In genomic region chr5:129767927-129768380, GRCh38 we compare ENCODE assay signal across 9 cellular contexts. TPM values are rescaled to one million over a fixed set of nuclear protein-coding genes. Genes with fewer than 3 reads are reported as not detected.
A peak's percentile ranks its signal among the peaks of the same experiment; 100 is the strongest.
DNase-seq lines count a peak whose midpoint lies in the region; ATAC-seq and TF ChIP-seq lines count a peak whose summit lies in the region.
"Had no signal": no experiment of that assay in that cellular context is flagged by ENCODE, and none has a peak within 500 bp of the region (broad histone marks: within the 10 kb centered on the region; RNA-seq: fewer than 3 reads in every experiment).

No MANE protein-coding gene starts in this region.

- POLR2A ChIA-PET in activated B cell treated with CpG ODN at 0.5 μM for 24 hours (lab: Charles Lee) = no interaction called here

- H3K4me1 ChIP-seq in liver (ENCODE audit: control insufficient read depth in 4 of 4, insufficient read depth in 4 of 4, low read length in 3 of 4) = no peaks in the 10 kb centered on the region

- H3K27ac ChIP-seq in coronary artery = no peak overlapping the region
- H3K27ac ChIP-seq in liver (ENCODE audit: low read depth in 1 of 2, low read length in 2 of 2) = no peak overlapping the region

- ATAC-seq in GM19395 (IDR thresholded peaks at IDR 0.05; ENCODE audit: unreplicated experiment) = peak; percentile 96
- ATAC-seq in HG03432 (IDR thresholded peaks at IDR 0.05; ENCODE audit: unreplicated experiment) = peak; percentile 89
- ATAC-seq in activated B cell treated with CpG ODN at 0.5 μM for 24 hours (ENCODE audit: low read depth) = peak; percentile 64

- H3K4me3 Mint-ChIP-seq in activated B cell treated with CpG ODN at 0.5 μM for 24 hours = no peak overlapping the region
- H3K4me3 Mint-ChIP-seq: activated naive CD8-positive, alpha-beta T cell had no signal

- peaks cover 2% of the 10 kb centered on the region for H3K4me1 Mint-ChIP-seq in activated B cell treated with CpG ODN at 0.5 μM for 24 hours

- intact Hi-C loops in activated B cell treated with CpG ODN at 0.5 μM for 24 hours (cut with micrococcal nuclease) = loop anchor here (1.0 to 5.0 kb wide), 3 partner anchors 101 to 863 kb away; no protein-coding TSS in a partner anchor

- H3K4me3 ChIP-seq in coronary artery (no peak overlapping the region), liver (ENCODE audit: low read depth in 1 of 3, low read length in 3 of 3) (no peak overlapping the region)

- peaks cover 2% of the 10 kb centered on the region for H3K27me3 Mint-ChIP-seq in activated B cell treated with CpG ODN at 0.5 μM for 24 hours
- H3K27me3 Mint-ChIP-seq: activated naive CD8-positive, alpha-beta T cell had no signal

- CTCF ChIA-PET in activated B cell treated with CpG ODN at 0.5 μM for 24 hours (lab: Charles Lee) = interaction anchor here (1.0 to 1.9 kb wide), 3 partner anchors 9 to 864 kb away, joined by 4 to 17 read pairs (median 8); no protein-coding TSS in a partner anchor

- 0% methylated on average over 3 of the region's 3 CpGs for WGBS in liver

- H3K36me3 ChIP-seq in liver (ENCODE audit: control insufficient read depth in 4 of 4, insufficient read depth in 3 of 4, low read depth in 1 of 4, low read length in 3 of 4) = no peaks in the 10 kb centered on the region

- TF ChIP-seq RAD21 in liver (IDR thresholded peaks at IDR 0.05) = peak; percentile 96 to 97

- no peaks in the 10 kb centered on the region for H3K9me3 ChIP-seq in liver (ENCODE audit: control insufficient read depth in 4 of 4, low read length in 3 of 4)

- TF ChIP-seq CTCF in activated B cell treated with CpG ODN at 0.5 μM for 24 hours (IDR thresholded peaks at IDR 0.05) = peak; percentile 37
- TF ChIP-seq CTCF in coronary artery (IDR thresholded peaks at IDR 0.05) = peak; percentile 91
- TF ChIP-seq CTCF in liver (IDR thresholded peaks at IDR 0.05; ENCODE audit: low read depth, low read length, missing input control) = peak; percentile 99

- DNase-seq in COLO668 (lab: John Stamatoyannopoulos, UW; ENCODE audit: unreplicated experiment) (peak; percentile 43), NCI-H446 (lab: John Stamatoyannopoulos, UW) (peak; percentile 81 to 91), activated B cell treated with CpG ODN at 0.5 μM for 24 hours (no peak), coronary artery (ENCODE audit: low spot score) (no peak)
- DNase-seq in stimulated activated CD8-positive, alpha-beta memory T cell treated with anti-CD3 and anti-CD28 coated beads, Interleukin-12 subunit alpha, Interleukin-12 subunit beta, amount 100 ng/mL, for 24 hours (ENCODE audit: extremely low read depth) = peak; percentile 27

- H3K9ac ChIP-seq in liver (ENCODE audit: low read depth in 1 of 2, low read length in 2 of 2) = no peak overlapping the region

- no peak overlapping the region for H3K27ac Mint-ChIP-seq in activated B cell treated with CpG ODN at 0.5 μM for 24 hours
- H3K27ac Mint-ChIP-seq: activated naive CD8-positive, alpha-beta T cell had no signal

- no peaks in the 10 kb centered on the region for H3K27me3 ChIP-seq in liver (ENCODE audit: control insufficient read depth in 4 of 4, insufficient read depth in 4 of 4, low read length in 3 of 4)

- H3K9me3 Mint-ChIP-seq in activated B cell treated with CpG ODN at 0.5 μM for 24 hours = no peaks in the 10 kb centered on the region

- H3K36me3 Mint-ChIP-seq in activated B cell treated with CpG ODN at 0.5 μM for 24 hours (ENCODE audit: low read depth) = no peaks in the 10 kb centered on the region
- H3K36me3 Mint-ChIP-seq: activated naive CD8-positive, alpha-beta T cell had no signal

TF ChIP-seq in liver, 16 proteins besides CTCF, POLR2A, EP300 and RAD21:
- TF ChIP-seq YY1 (IDR thresholded peaks at IDR 0.05) = peak; percentile 75
- no peak for TF ChIP-seq REST (IDR thresholded peaks at IDR 0.05)

RNA-seq across cellular contexts. Expression of gene MINAR2, which starts 20.1 kb away (rescaled TPM):
- total RNA-seq in activated B cell treated with CpG ODN at 0.5 μM for 24 hours (not detected in 2 replicates), liver (not detected)
- polyA plus RNA-seq in liver = not detected

Comparison
In these comparisons a context has a peak if more than half of its experiments do, and no peak if none do; other contexts are left out.
1. DNase-seq: peak in COLO668 (single experiment), NCI-H446 (2 of 2) and stimulated activated CD8-positive, alpha-beta memory T cell treated with anti-CD3 and anti-CD28 coated beads, Interleukin-12 subunit alpha, Interleukin-12 subunit beta, amount 100 ng/mL, for 24 hours (single experiment); none in activated B cell treated with CpG ODN at 0.5 μM for 24 hours (single experiment) and coronary artery (single experiment).
2. CTCF ChIP-seq: peak in every context shown above with its lines; median percentile 99 in liver; 91 in coronary artery; 37 in activated B cell treated with CpG ODN at 0.5 μM for 24 hours.
3. Peak in every context shown above with its lines, with median percentiles within 50 percentile points of each other: ATAC-seq.